Comparison of ENCODE assay signal across 1 cellular context in genomic region chr7:12968836-12969422, GRCh38.
TF ChIP-seq lines count a peak whose summit lies in the region.

No MANE protein-coding gene starts in this region.

TF ChIP-seq in H1, 55 proteins besides CTCF, POLR2A, EP300 and RAD21 (continued from another document):
- TF ChIP-seq ATF2 (IDR thresholded peaks at IDR 0.05; ENCODE audit: low read length) (no peak), CHD2 (IDR thresholded peaks at IDR 0.05; ENCODE audit: low read length) (no peak)
